In the genomic region with DNA sequence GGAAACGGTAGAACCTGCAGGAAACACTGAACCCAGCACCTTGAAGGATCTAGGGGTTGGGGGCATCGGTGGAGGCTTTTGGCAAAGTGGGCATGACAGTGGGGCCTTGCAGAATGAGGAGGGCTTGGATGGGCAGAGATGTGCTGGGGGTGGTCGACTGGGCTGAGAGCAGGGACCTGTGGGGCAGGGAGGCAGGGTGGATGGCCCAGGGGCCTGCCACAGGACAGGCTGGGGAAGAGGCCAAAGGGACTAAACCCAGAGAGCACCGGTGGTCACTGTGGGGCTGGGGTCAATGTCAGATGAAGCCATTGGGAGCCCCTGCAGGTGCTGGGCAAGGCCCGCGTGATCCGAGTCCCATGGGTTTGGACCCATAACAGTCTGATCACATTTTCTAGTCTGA, we compare ENCODE assay signal across 27 cellular contexts.
DNase-seq lines count a peak whose midpoint lies in the region; ATAC-seq and TF ChIP-seq lines count a peak whose summit lies in the region.
"Had no signal": no experiment of that assay in that cellular context is flagged by ENCODE, and none has a peak within 500 bp of the region (broad histone marks: within the 10 kb centered on the region; RNA-seq: fewer than 3 reads in every experiment).

No MANE protein-coding gene starts in this region.

- H3K4me1 Mint-ChIP-seq in activated CD4-positive, alpha-beta T cell treated with anti-CD3 and anti-CD28 coated beads for 36 hours = no peaks in the 10 kb centered on the region
- H3K4me1 Mint-ChIP-seq: IgD-negative memory B cell had no signal

- intact Hi-C loops in left ventricle myocardium inferior (cut with micrococcal nuclease) = no loop called here
- intact Hi-C loops in sciatic nerve (cut with DNase I) = no loop called here
- intact Hi-C loops in vagina (cut with DNase I) = no loop called here
- intact Hi-C loops in activated CD4-positive, alpha-beta T cell treated with anti-CD3 and anti-CD28 coated beads for 36 hours (cut with DNase I, micrococcal nuclease) = no loop called here

- CTCF ChIA-PET in activated CD4-positive, alpha-beta T cell treated with anti-CD3 and anti-CD28 coated beads for 36 hours (lab: Charles Lee) = no interaction called here

- H3K27me3 ChIP-seq in right atrium auricular region (no peaks in the 10 kb centered on the region), left ventricle myocardium inferior (ENCODE audit: low read depth) (no peaks in the 10 kb centered on the region), vagina (no peaks in the 10 kb centered on the region)
- H3K27me3 ChIP-seq: BLaER1 treated with 17β-estradiol and CSF1 and Interleukin-3, amounts not matched to agents 10 nM and 100 nM; SJSA1 had no signal

- H3K4me3 Mint-ChIP-seq in activated CD4-positive, alpha-beta T cell treated with anti-CD3 and anti-CD28 coated beads for 36 hours = no peak overlapping the region
- H3K4me3 Mint-ChIP-seq: CD4-positive, alpha-beta T cell; IgD-negative memory B cell had no signal

- H3K36me3 ChIP-seq in right atrium auricular region = no peaks in the 10 kb centered on the region
- no peaks in the 10 kb centered on the region for H3K36me3 ChIP-seq in left ventricle myocardium inferior
- H3K36me3 ChIP-seq in vagina = no peaks in the 10 kb centered on the region
- H3K36me3 ChIP-seq: BLaER1 treated with 17β-estradiol and CSF1 and Interleukin-3, amounts not matched to agents 10 nM and 100 nM; SJSA1 had no signal

- H3K36me3 Mint-ChIP-seq in activated CD4-positive, alpha-beta T cell treated with anti-CD3 and anti-CD28 coated beads for 36 hours (ENCODE audit: low read depth) = peaks cover 2% of the 10 kb centered on the region

- TF ChIP-seq CTCF in right atrium auricular region (IDR thresholded peaks at IDR 0.05) (no peak), left ventricle myocardium inferior (IDR thresholded peaks at IDR 0.05; ENCODE audit: borderline replicate concordance) (no peak), vagina (IDR thresholded peaks at IDR 0.05) (no peak)

- DNase-seq in right atrium auricular region (ENCODE audit: low spot score) (peak; percentile 28), left ventricle myocardium inferior (no peak), islet precursor cell (peak; percentile 28), sciatic nerve (ENCODE audit: low spot score) (peak; percentile 41), vagina (ENCODE audit: extremely low spot score in 2 of 2) (peak; percentile 70 to 88)
- DNase-seq in activated CD4-positive, alpha-beta T cell treated with anti-CD3 and anti-CD28 coated beads for 36 hours = no peak
- DNase-seq: AML-193; CD4-positive, alpha-beta T cell; DMS53; H7; MM.1S; NCI-H2029; NCI-H446 treated with DMSO at 0.1 percent for 48 hours; NCI-H526; NCI-H82; NK-92 treated with Interleukin-12 subunit alpha and Interleukin-12 subunit beta, amount 100 ng/mL, for 24 hours; PC-9 had no signal

- POLR2A ChIA-PET in activated CD4-positive, alpha-beta T cell treated with anti-CD3 and anti-CD28 coated beads for 36 hours (lab: Charles Lee) = no interaction called here

- H3K9me3 Mint-ChIP-seq in activated CD4-positive, alpha-beta T cell treated with anti-CD3 and anti-CD28 coated beads for 36 hours (ENCODE audit: low read depth) = no peaks in the 10 kb centered on the region
- H3K9me3 Mint-ChIP-seq: CD4-positive, alpha-beta T cell; IgD-negative memory B cell had no signal

- H3K4me1 ChIP-seq in right atrium auricular region (peaks cover 0 to 11% of the 10 kb centered on the region in 2 donors), left ventricle myocardium inferior (peaks cover 9% of the 10 kb centered on the region), vagina (no peaks in the 10 kb centered on the region)
- H3K4me1 ChIP-seq: A549, SJSA1 had no signal

- ATAC-seq in sciatic nerve (no peak), HG03520 (IDR thresholded peaks at IDR 0.05; ENCODE audit: unreplicated experiment) (no peak), GM21528 (IDR thresholded peaks at IDR 0.05; ENCODE audit: low FRiP score, unreplicated experiment) (no peak)
- no peak for ATAC-seq in activated CD4-positive, alpha-beta T cell treated with anti-CD3 and anti-CD28 coated beads for 36 hours
- ATAC-seq: A549, GM12878, Right ventricle myocardium inferior had no signal

- no peak overlapping the region for H3K27ac ChIP-seq in right atrium auricular region
- no peak overlapping the region for H3K27ac ChIP-seq in left ventricle myocardium inferior (replicated peaks)
- no peak overlapping the region for H3K27ac ChIP-seq in vagina
- H3K27ac ChIP-seq: A549; BLaER1 treated with 17β-estradiol and CSF1 and Interleukin-3, amounts not matched to agents 10 nM and 100 nM; HL-60; KMS-11; PC-9; SJSA1 had no signal

- TF ChIP-seq POLR2A in vagina (IDR thresholded peaks at IDR 0.05) = no peak

- H3K27me3 Mint-ChIP-seq in activated CD4-positive, alpha-beta T cell treated with anti-CD3 and anti-CD28 coated beads for 36 hours = no peaks in the 10 kb centered on the region
- H3K27me3 Mint-ChIP-seq: CD4-positive, alpha-beta T cell; IgD-negative memory B cell had no signal

- H3K9me3 ChIP-seq in right atrium auricular region (no peaks in the 10 kb centered on the region), left ventricle myocardium inferior (replicated peaks) (no peaks in the 10 kb centered on the region), vagina (no peaks in the 10 kb centered on the region)
- H3K9me3 ChIP-seq: A549; BLaER1 treated with 17β-estradiol and CSF1 and Interleukin-3, amounts not matched to agents 10 nM and 100 nM; SJSA1 had no signal

- no peak overlapping the region for H3K4me3 ChIP-seq in right atrium auricular region
- H3K4me3 ChIP-seq in left ventricle myocardium inferior = no peak overlapping the region
- no peak overlapping the region for H3K4me3 ChIP-seq in vagina
- H3K4me3 ChIP-seq: A549; BLaER1 treated with 17β-estradiol and CSF1 and Interleukin-3, amounts not matched to agents 10 nM and 100 nM; GM12878; PC-9; SJSA1 had no signal

- H3K27ac Mint-ChIP-seq in activated CD4-positive, alpha-beta T cell treated with anti-CD3 and anti-CD28 coated beads for 36 hours = no peak overlapping the region
- H3K27ac Mint-ChIP-seq: CD4-positive, alpha-beta T cell; IgD-negative memory B cell had no signal

Comparison
In these comparisons a context has a peak if more than half of its experiments do, and no peak if none do; other contexts are left out.
1. DNase-seq: peak in right atrium auricular region (single experiment), islet precursor cell (single experiment), sciatic nerve (single experiment) and vagina (2 of 2); none in left ventricle myocardium inferior (single experiment) and activated CD4-positive, alpha-beta T cell treated with anti-CD3 and anti-CD28 coated beads for 36 hours (single experiment).